Comparison of ENCODE assay signal across 32 cellular contexts in genomic region chr1:36330940-36331339, GRCh38.
"Had no signal": no experiment of that assay in that cellular context is flagged by ENCODE, and none has a peak within 500 bp of the region (broad histone marks: within the 10 kb centered on the region; RNA-seq: fewer than 3 reads in every experiment).

No MANE protein-coding gene starts in this region.

- H3K9me3 Mint-ChIP-seq: activated naive CD4-positive, alpha-beta T cell treated with anti-CD3 and anti-CD28 coated beads, Interleukin-2, amount 50 U/mL, for 72 hours; activated naive CD8-positive, alpha-beta T cell treated with anti-CD3 and anti-CD28 coated beads, Interleukin-2, amount 50 U/mL, for 24 hours; brain; T-helper 2 cell treated with Interferon-gamma antibody and Interleukin-4, amounts not matched to agents 5 μg/mL and 100 μg/mL, for 36 hours; WTC11 had no signal

- H3K36me3 ChIP-seq: ascending aorta, cardiac muscle cell, SJCRH30 had no signal

- H3K36me3 Mint-ChIP-seq: activated naive CD4-positive, alpha-beta T cell treated with anti-CD3 and anti-CD28 coated beads, Interleukin-2, amount 50 U/mL, for 72 hours; brain; WTC11 had no signal

- H3K4me3 ChIP-seq: ascending aorta, cardiac muscle cell, MG63, SJCRH30 had no signal

- H3K27ac Mint-ChIP-seq: activated naive CD8-positive, alpha-beta T cell treated with anti-CD3 and anti-CD28 coated beads, Interleukin-2, amount 50 U/mL, for 24 hours; brain; T-helper 2 cell treated with Interferon-gamma antibody and Interleukin-4, amounts not matched to agents 5 μg/mL and 100 μg/mL, for 36 hours; WTC11 had no signal

- DNase-seq: activated CD4-positive, alpha-beta T cell treated with anti-CD3 and anti-CD28 coated beads for 48 hours; activated CD4-positive, alpha-beta T cell treated with anti-CD3 and anti-CD28 coated beads, Interleukin-2, amount 50 U/mL, for 48 hours; activated CD4-positive, CD25-positive, alpha-beta regulatory T cell treated with anti-CD3 and anti-CD28 coated beads, Interleukin-2, amount 50 U/mL, for 72 hours; activated naive CD8-positive, alpha-beta T cell treated with anti-CD3 and anti-CD28 coated beads, Interleukin-2, amount 50 U/mL, for 24 hours; activated T-cell treated with anti-CD3 and anti-CD28 coated beads for 4 hours; activated T-cell treated with anti-CD3 and anti-CD28 coated beads, Interleukin-2, amount 50 U/mL, for 48 hours; amniotic stem cell; IMR-90; KG1; MG63; MV-4-11; NCI-H1092 treated with DMSO at 0.1 percent for 48 hours; NCI-H1417 treated with DMSO at 0.1 percent for 48 hours; NCI-H1694; NCI-H2029; NCI-H2107; NCI-H2171 treated with DMSO at 0.1 percent for 48 hours; NCI-H226; NCI-H526; NCI-H774; NK-92 treated with Interleukin-12 subunit alpha and Interleukin-12 subunit beta, amount 100 ng/mL, for 24 hours; OCI-M1; RPMI8226; SJCRH30; SK-N-SH; T-helper 1 cell had no signal

- H3K4me1 ChIP-seq: ascending aorta, SJCRH30 had no signal

- H3K27me3 ChIP-seq: ascending aorta, cardiac muscle cell, MG63, SJCRH30 had no signal

- H3K9ac ChIP-seq: SK-N-SH had no signal

- H3K9me3 ChIP-seq: ascending aorta, MG63, SJCRH30, SK-N-SH had no signal

- H3K27ac ChIP-seq: ascending aorta, cardiac muscle cell, SJCRH30 had no signal

- H3K4me2 ChIP-seq: SK-N-SH had no signal

- H3K4me3 Mint-ChIP-seq: activated naive CD8-positive, alpha-beta T cell treated with anti-CD3 and anti-CD28 coated beads, Interleukin-2, amount 50 U/mL, for 24 hours; brain; T-helper 2 cell treated with Interferon-gamma antibody and Interleukin-4, amounts not matched to agents 5 μg/mL and 100 μg/mL, for 36 hours; WTC11 had no signal
